In the genomic region with DNA sequence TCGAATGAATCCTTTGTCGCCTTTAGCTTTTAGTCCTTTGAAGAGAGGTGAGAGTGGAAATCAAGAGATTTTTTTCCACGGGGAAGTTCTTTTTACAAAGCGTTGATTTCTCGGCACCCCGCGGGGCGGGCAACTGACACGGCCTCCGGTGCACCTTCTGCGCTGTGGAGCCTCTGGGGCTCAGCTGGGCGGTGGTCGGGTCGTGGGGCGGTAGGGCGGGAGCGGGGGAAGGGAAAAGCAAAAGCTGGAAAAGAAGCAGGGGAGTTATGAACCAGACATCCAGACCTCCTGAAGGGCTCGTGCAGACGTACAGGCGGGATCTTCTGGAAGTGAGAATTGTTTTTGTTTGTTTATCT, we compare ENCODE assay signal across 8 cellular contexts.
DNase-seq lines count a peak whose midpoint lies in the region; ATAC-seq and TF ChIP-seq lines count a peak whose summit lies in the region.
"Not testable (repeated sequence)": the region's sequence is repeated elsewhere in the genome, so short reads cannot be mapped to it uniquely, and the experiment has no call there.

No MANE protein-coding gene starts in this region.

- H3K36me3 Mint-ChIP-seq in IgD-negative memory B cell; activated CD8-positive, alpha-beta memory T cell treated with anti-CD3 and anti-CD28 coated beads, Interleukin-2, amount 10 ng/mL, durations not matched to agents 7 days and 5 days; naive B cell: not testable (repeated sequence)

- peak overlapping the region; percentile 79 for H2AFZ ChIP-seq in smooth muscle cell (ENCODE audit: low read depth)

- CTCF ChIA-PET in activated CD8-positive, alpha-beta memory T cell treated with anti-CD3 and anti-CD28 coated beads, Interleukin-2, amount 10 ng/mL, durations not matched to agents 7 days and 5 days (lab: Charles Lee), result not testable (repeated sequence)

- DNase-seq in activated CD8-positive, alpha-beta memory T cell treated with anti-CD3 and anti-CD28 coated beads, Interleukin-2, amount 10 ng/mL, durations not matched to agents 7 days and 5 days; epithelial cell of esophagus (ENCODE audit: low read depth); smooth muscle cell (lab: John Stamatoyannopoulos, UW; ENCODE audit: unreplicated experiment); vagina (ENCODE audit: extremely low spot score in 2 of 2): not testable (repeated sequence)
- DNase-seq in astrocyte of the hippocampus (ENCODE audit: low read depth, low spot score), result peak; percentile 5
- peak; percentile 17 for DNase-seq in naive B cell

- H3F3A ChIP-seq in smooth muscle cell (ENCODE audit: low read depth), result not testable (repeated sequence)

- not testable (repeated sequence) for H3K27me3 ChIP-seq in smooth muscle cell (ENCODE audit: low read depth); vagina

- H3K79me2 ChIP-seq in smooth muscle cell (ENCODE audit: low read depth), result not testable (repeated sequence)

- H3K4me3 Mint-ChIP-seq in IgD-negative memory B cell, result peak overlapping the region; percentile 60 to 95 (median 74)
- peak overlapping the region; percentile 75 for H3K4me3 Mint-ChIP-seq in activated CD8-positive, alpha-beta memory T cell treated with anti-CD3 and anti-CD28 coated beads, Interleukin-2, amount 10 ng/mL, durations not matched to agents 7 days and 5 days
- peak overlapping the region; percentile 62 to 95 (median 90) for H3K4me3 Mint-ChIP-seq in naive B cell

- not testable (repeated sequence) for ATAC-seq in activated CD8-positive, alpha-beta memory T cell treated with anti-CD3 and anti-CD28 coated beads, Interleukin-2, amount 10 ng/mL, durations not matched to agents 7 days and 5 days
- ATAC-seq in naive B cell (ENCODE audit: low read depth in 2 of 2), result peak; percentile 58 to 66

- WGBS in smooth muscle cell (ENCODE audit: low lambda C conversion rate), result 16% methylated on average over 16 of the region's 20 CpGs

- intact Hi-C loops in vagina (cut with DNase I), result not testable (repeated sequence)

- H3K27ac ChIP-seq in smooth muscle cell (ENCODE audit: low read depth); vagina: not testable (repeated sequence)

- not testable (repeated sequence) for H3K4me1 ChIP-seq in smooth muscle cell (ENCODE audit: low read depth); vagina

- not testable (repeated sequence) for H3K9me3 ChIP-seq in iPS-18c (ENCODE audit: control insufficient read depth, insufficient read depth, low read length); smooth muscle cell (replicated peaks; ENCODE audit: low read depth); vagina

- TF ChIP-seq POLR2A in vagina (IDR thresholded peaks at IDR 0.05), result not testable (repeated sequence)

- not testable (repeated sequence) for TF ChIP-seq CTCF in epithelial cell of esophagus (IDR thresholded peaks at IDR 0.05; ENCODE audit: insufficient read depth, low read depth, low read length, missing control alignments); smooth muscle cell (IDR thresholded peaks at IDR 0.05; ENCODE audit: borderline replicate concordance, insufficient read depth, poor library complexity, severe bottlenecking); vagina (IDR thresholded peaks at IDR 0.05)

- not testable (repeated sequence) for H3K9me3 Mint-ChIP-seq in IgD-negative memory B cell; activated CD8-positive, alpha-beta memory T cell treated with anti-CD3 and anti-CD28 coated beads, Interleukin-2, amount 10 ng/mL, durations not matched to agents 7 days and 5 days (ENCODE audit: low read depth); naive B cell

- not testable (repeated sequence) for H3K27me3 Mint-ChIP-seq in IgD-negative memory B cell; activated CD8-positive, alpha-beta memory T cell treated with anti-CD3 and anti-CD28 coated beads, Interleukin-2, amount 10 ng/mL, durations not matched to agents 7 days and 5 days; naive B cell

- not testable (repeated sequence) for H3K9ac ChIP-seq in smooth muscle cell (ENCODE audit: low read depth)

- H3K36me3 ChIP-seq in smooth muscle cell (ENCODE audit: low read depth); vagina: not testable (repeated sequence)

- peak overlapping the region; percentile 88 for H3K4me2 ChIP-seq in smooth muscle cell

- not testable (repeated sequence) for H3K4me1 Mint-ChIP-seq in IgD-negative memory B cell; activated CD8-positive, alpha-beta memory T cell treated with anti-CD3 and anti-CD28 coated beads, Interleukin-2, amount 10 ng/mL, durations not matched to agents 7 days and 5 days; naive B cell

- not testable (repeated sequence) for H4K20me1 ChIP-seq in smooth muscle cell (ENCODE audit: low read depth)

- peak overlapping the region; percentile 38 for H3K4me3 ChIP-seq in epithelial cell of esophagus (ENCODE audit: low read length)
- H3K4me3 ChIP-seq in iPS-18c (ENCODE audit: insufficient read depth, low read depth, low read length), result peak overlapping the region; percentile 46
- peak overlapping the region; percentile 56 for H3K4me3 ChIP-seq in smooth muscle cell
- H3K4me3 ChIP-seq in vagina, result peak overlapping the region; percentile 38 to 42

- not testable (repeated sequence) for H3K27ac Mint-ChIP-seq in IgD-negative memory B cell; activated CD8-positive, alpha-beta memory T cell treated with anti-CD3 and anti-CD28 coated beads, Interleukin-2, amount 10 ng/mL, durations not matched to agents 7 days and 5 days; naive B cell
